In genomic region chr14:68199465-68200145, GRCh38 we compare ENCODE assay signal across 10 cellular contexts.
A peak's percentile ranks its signal among the peaks of the same experiment; 100 is the strongest.
DNase-seq lines count a peak whose midpoint lies in the region; ATAC-seq and TF ChIP-seq lines count a peak whose summit lies in the region.
"Had no signal": no experiment of that assay in that cellular context is flagged by ENCODE, and none has a peak within 500 bp of the region (broad histone marks: within the 10 kb centered on the region; RNA-seq: fewer than 3 reads in every experiment).

No MANE protein-coding gene starts in this region.

- no peak overlapping the region for H3K4me3 Mint-ChIP-seq in stimulated activated memory B cell treated with anti-CD40 and anti-IgM and Interleukin-4, amounts not matched to agents 10 μg/mL and 1 μg/mL and 100 μg/mL, for 72 hours

- H3K4me3 ChIP-seq in left lung = no peak overlapping the region
- H3K4me3 ChIP-seq in thymus (ENCODE audit: low read length) = no peak overlapping the region

- DNase-seq in M059J (ENCODE audit: low read depth) (peak; percentile 93), ecto neural progenitor cell (ENCODE audit: low spot score) (peak; percentile 67), left lung (no peak), NCI-H2227 treated with DMSO at 0.1 percent for 48 hours (lab: John Stamatoyannopoulos, UW) (no peak), posterior cingulate gyrus (no peak)
- no peak for DNase-seq in stimulated activated CD8-positive, alpha-beta memory T cell treated with anti-CD3 and anti-CD28 coated beads, Interleukin-4, amount 100 ng/mL, for 48 hours
- DNase-seq: activated CD8-positive, alpha-beta memory T cell treated with anti-CD3 and anti-CD28 coated beads for 24 hours; foreskin melanocyte had no signal

- H3K9me3 ChIP-seq in left lung (no peaks in the 10 kb centered on the region), thymus (ENCODE audit: control insufficient read depth) (no peaks in the 10 kb centered on the region)

- no peaks in the 10 kb centered on the region for H3K9me3 Mint-ChIP-seq in stimulated activated memory B cell treated with anti-CD40 and anti-IgM and Interleukin-4, amounts not matched to agents 10 μg/mL and 1 μg/mL and 100 μg/mL, for 72 hours

- H3K36me3 ChIP-seq in left lung (no peaks in the 10 kb centered on the region), thymus (ENCODE audit: control insufficient read depth, insufficient read depth) (no peaks in the 10 kb centered on the region)

- no peak for TF ChIP-seq CTCF in left lung (IDR thresholded peaks at IDR 0.05)

- H3K4me1 ChIP-seq in left lung = no peaks in the 10 kb centered on the region
- peaks cover 7% of the 10 kb centered on the region for H3K4me1 ChIP-seq in thymus (ENCODE audit: control insufficient read depth, insufficient read depth, low read length)

- H3K36me3 Mint-ChIP-seq in stimulated activated memory B cell treated with anti-CD40 and anti-IgM and Interleukin-4, amounts not matched to agents 10 μg/mL and 1 μg/mL and 100 μg/mL, for 72 hours = no peaks in the 10 kb centered on the region

- no peak overlapping the region for H3K27ac Mint-ChIP-seq in stimulated activated memory B cell treated with anti-CD40 and anti-IgM and Interleukin-4, amounts not matched to agents 10 μg/mL and 1 μg/mL and 100 μg/mL, for 72 hours

- H3K27ac ChIP-seq in left lung = peak overlapping the region; percentile 77 to 82
- H3K27ac ChIP-seq in thymus (ENCODE audit: low read depth) = peak overlapping the region; percentile 67

- H3K27me3 ChIP-seq in left lung (no peaks in the 10 kb centered on the region), thymus (ENCODE audit: control insufficient read depth, insufficient read depth) (no peaks in the 10 kb centered on the region)

- ATAC-seq in left lung = peak; percentile 43
- no peak for ATAC-seq in stimulated activated memory B cell treated with anti-CD40 and anti-IgM and Interleukin-4, amounts not matched to agents 10 μg/mL and 1 μg/mL and 100 μg/mL, for 72 hours

- intact Hi-C loops in left lung (cut with DNase I) (no loop called here), posterior cingulate gyrus (cut with DNase I) (no loop called here)

- WGBS in thymus = 54% methylated on average over 8 of the region's 8 CpGs

- H3K27me3 Mint-ChIP-seq in stimulated activated memory B cell treated with anti-CD40 and anti-IgM and Interleukin-4, amounts not matched to agents 10 μg/mL and 1 μg/mL and 100 μg/mL, for 72 hours = no peaks in the 10 kb centered on the region

- no peaks in the 10 kb centered on the region for H3K4me1 Mint-ChIP-seq in stimulated activated memory B cell treated with anti-CD40 and anti-IgM and Interleukin-4, amounts not matched to agents 10 μg/mL and 1 μg/mL and 100 μg/mL, for 72 hours

Comparison
In these comparisons a context has a peak if more than half of its experiments do, and no peak if none do; other contexts are left out.
1. DNase-seq: peak in M059J (single experiment) and ecto neural progenitor cell (single experiment); none in left lung (0 of 2), NCI-H2227 treated with DMSO at 0.1 percent for 48 hours (single experiment), stimulated activated CD8-positive, alpha-beta memory T cell treated with anti-CD3 and anti-CD28 coated beads, Interleukin-4, amount 100 ng/mL, for 48 hours (single experiment) and posterior cingulate gyrus (0 of 10).